1 cellular context compared by ENCODE assay signal in the genomic region with DNA sequence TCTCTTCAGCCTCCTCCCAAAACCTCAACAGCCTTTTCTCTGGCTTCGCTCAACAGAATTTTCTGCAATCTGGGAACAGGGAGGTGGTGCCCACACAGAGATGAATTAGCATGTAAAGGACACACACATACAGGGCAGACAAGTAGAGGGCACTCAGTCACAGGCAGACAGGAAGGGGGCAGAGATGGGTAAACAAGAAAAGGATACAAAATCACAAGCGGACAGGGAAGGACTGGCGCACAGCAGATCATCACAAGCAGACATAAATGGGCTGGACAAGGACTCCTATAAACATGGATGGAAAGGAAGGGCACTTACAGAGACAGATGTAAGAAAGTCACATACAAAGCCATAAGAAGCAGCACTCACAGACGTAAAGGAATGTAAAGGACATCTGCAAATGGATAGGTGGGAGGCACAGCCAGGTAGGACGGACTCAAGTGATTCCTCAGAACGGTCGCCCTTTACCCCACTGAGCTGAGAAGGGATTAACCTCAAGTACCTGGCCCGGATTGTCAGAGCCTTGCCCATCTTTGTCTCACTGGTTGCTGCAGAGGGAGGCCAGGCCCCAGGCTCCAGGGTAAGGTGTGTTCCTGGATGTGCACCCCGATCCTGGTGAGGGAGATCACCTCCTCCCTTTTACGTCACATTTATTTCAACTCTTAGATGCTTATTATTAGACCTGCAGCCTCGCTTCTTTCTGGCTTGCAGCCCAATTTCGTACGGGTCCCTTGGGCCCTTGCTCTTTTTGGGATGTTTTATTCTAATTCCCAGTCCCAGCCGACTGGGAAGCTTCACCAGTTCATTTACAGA.
A peak's percentile ranks its signal among the peaks of the same experiment; 100 is the strongest.
TF ChIP-seq lines count a peak whose summit lies in the region.

No MANE protein-coding gene starts in this region.

TF ChIP-seq in HepG2, 621 proteins besides CTCF, POLR2A, EP300 and RAD21 (continued from another document):
- TF ChIP-seq ZNF407 (CRISPR knock-in tag; IDR thresholded peaks at IDR 0.05; ENCODE audit: not compliant biosample characterization) = peak; percentile 12
- peak; percentile 24; the same call in 1 of the 2 replicates for TF ChIP-seq KDM5B (CRISPR knock-in tag; IDR thresholded peaks at IDR 0.05; ENCODE audit: borderline replicate concordance)
- TF ChIP-seq ZNF18 (CRISPR knock-in tag; IDR thresholded peaks at IDR 0.05; ENCODE audit: insufficient replicate concordance) = peak; percentile 7
- TF ChIP-seq ZNF441 (CRISPR knock-in tag; IDR thresholded peaks at IDR 0.05; ENCODE audit: borderline replicate concordance) = 0 out of 2 replicates have a peak, but pooled peaks have one; percentile 24
- TF ChIP-seq ELF3 (CRISPR knock-in tag; IDR thresholded peaks at IDR 0.05) = no peak
- TF ChIP-seq KLF9 (CRISPR knock-in tag; IDR thresholded peaks at IDR 0.05; ENCODE audit: low read depth) = no peak
- peak; percentile 64; the same call in 1 of the 2 replicates for TF ChIP-seq ZNF766 (CRISPR knock-in tag; IDR thresholded peaks at IDR 0.05; ENCODE audit: borderline replicate concordance)
- TF ChIP-seq ATRX (CRISPR knock-in tag; IDR thresholded peaks at IDR 0.05; ENCODE audit: borderline replicate concordance) = no peak
- TF ChIP-seq, protein P1, sequence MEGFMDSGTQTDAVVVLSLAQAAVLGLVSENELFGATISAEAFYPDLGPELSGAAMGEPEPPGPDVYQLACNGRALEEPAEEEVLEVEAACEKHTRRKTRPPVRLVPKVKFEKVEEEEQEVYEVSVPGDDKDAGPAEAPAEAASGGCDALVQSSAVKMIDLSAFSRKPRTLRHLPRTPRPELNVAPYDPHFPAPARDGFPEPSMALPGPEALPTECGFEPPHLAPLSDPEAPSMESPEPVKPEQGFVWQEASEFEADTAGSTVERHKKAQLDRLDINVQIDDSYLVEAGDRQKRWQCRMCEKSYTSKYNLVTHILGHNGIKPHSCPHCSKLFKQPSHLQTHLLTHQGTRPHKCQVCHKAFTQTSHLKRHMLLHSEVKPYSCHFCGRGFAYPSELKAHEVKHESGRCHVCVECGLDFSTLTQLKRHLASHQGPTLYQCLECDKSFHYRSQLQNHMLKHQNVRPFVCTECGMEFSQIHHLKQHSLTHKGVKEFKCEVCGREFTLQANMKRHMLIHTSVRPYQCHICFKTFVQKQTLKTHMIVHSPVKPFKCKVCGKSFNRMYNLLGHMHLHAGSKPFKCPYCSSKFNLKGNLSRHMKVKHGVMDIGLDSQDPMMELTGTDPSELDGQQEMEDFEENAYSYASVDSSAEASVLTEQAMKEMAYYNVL (CRISPR knock-in tag; IDR thresholded peaks at IDR 0.05; ENCODE audit: borderline replicate concordance) = 0 out of 2 replicates have a peak, but pooled peaks have one; percentile 39
- TF ChIP-seq ZNF230 (CRISPR knock-in tag; IDR thresholded peaks at IDR 0.05) = 0 out of 2 replicates have a peak, but pooled peaks have one; percentile 33
TF ChIP-seq in HepG2: peak in this region for 36.
